In the genomic region with DNA sequence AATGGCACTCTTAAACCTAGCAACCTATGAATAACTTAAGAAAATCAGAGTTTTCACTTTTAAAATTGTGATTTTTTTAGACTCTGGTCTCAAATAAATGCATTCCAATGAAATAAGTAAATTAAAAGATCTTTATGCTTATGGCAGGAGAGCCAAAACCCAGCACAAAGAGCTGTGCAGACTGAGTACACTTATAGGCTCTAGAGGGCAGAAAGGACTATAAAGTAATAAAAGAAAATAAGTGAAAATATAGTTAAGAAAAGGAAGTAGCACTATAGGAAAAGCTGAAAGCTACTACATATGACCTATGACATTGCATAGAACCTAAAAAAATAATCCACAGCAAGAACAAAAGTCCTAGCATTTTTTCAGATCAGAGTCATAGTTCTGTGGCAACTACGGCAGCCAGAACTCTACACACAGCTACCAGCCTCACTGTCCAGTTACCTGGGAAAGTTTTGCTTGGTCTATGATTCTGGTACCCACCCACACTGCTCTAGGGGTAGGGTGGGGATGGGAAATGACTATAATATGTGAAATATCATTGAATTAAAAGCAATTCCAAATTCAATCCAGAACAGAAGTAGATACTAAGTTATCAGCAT, we compare ENCODE assay signal across 20 cellular contexts. TPM values are rescaled to one million over a fixed set of nuclear protein-coding genes. Genes with fewer than 3 reads are reported as not detected.
A peak's percentile ranks its signal among the peaks of the same experiment; 100 is the strongest.
DNase-seq lines count a peak whose midpoint lies in the region; ATAC-seq and TF ChIP-seq lines count a peak whose summit lies in the region.
"Had no signal": no experiment of that assay in that cellular context is flagged by ENCODE, and none has a peak within 500 bp of the region (broad histone marks: within the 10 kb centered on the region; RNA-seq: fewer than 3 reads in every experiment).

No MANE protein-coding gene starts in this region.

- no peaks in the 10 kb centered on the region for H3K36me3 ChIP-seq in CD8-positive, alpha-beta T cell (ENCODE audit: insufficient read depth, low read length)
- H3K36me3 ChIP-seq: BE2C had no signal

- H3K4me1 Mint-ChIP-seq in CD8-positive, alpha-beta T cell (ENCODE audit: low read depth), result no peaks in the 10 kb centered on the region

- no peaks in the 10 kb centered on the region for H3K27me3 Mint-ChIP-seq in CD8-positive, alpha-beta T cell (ENCODE audit: low read depth)
- H3K27me3 Mint-ChIP-seq: activated naive CD8-positive, alpha-beta T cell treated with anti-CD3 and anti-CD28 coated beads, Interleukin-2, amount 10 ng/mL, durations not matched to agents 7 days and 5 days had no signal

- no peak overlapping the region for H3K27ac ChIP-seq in RWPE1
- no peak overlapping the region for H3K27ac ChIP-seq in CD8-positive, alpha-beta T cell (ENCODE audit: low read depth, low read length)
- H3K27ac ChIP-seq: epithelial cell of prostate, left ventricle myocardium inferior, psoas muscle had no signal

- no peak overlapping the region for H3K4me3 ChIP-seq in CD8-positive, alpha-beta T cell (ENCODE audit: low read depth, low read length)
- H3K4me3 ChIP-seq: left ventricle myocardium inferior, psoas muscle had no signal

- H3K36me3 Mint-ChIP-seq in CD8-positive, alpha-beta T cell, result peaks cover 57% of the 10 kb centered on the region

- DNase-seq in ELR (ENCODE audit: low read depth) (peak; percentile 63), RWPE1 (ENCODE audit: low spot score) (peak; percentile 18), dermis blood vessel endothelial cell (peak; percentile 7), non-pigmented ciliary epithelial cell (ENCODE audit: low read depth) (peak; percentile 26), Right ventricle myocardium inferior (ENCODE audit: missing footprints) (no peak), C1 segment of cervical spinal cord (lab: John Stamatoyannopoulos, UW) (no peak), MV-4-11 (lab: John Stamatoyannopoulos, UW) (no peak)
- DNase-seq in CD8-positive, alpha-beta T cell, result no peak
- DNase-seq: activated CD4-positive, alpha-beta T cell treated with anti-CD3 and anti-CD28 coated beads, Interleukin-2, amount 50 U/mL, for 4 hours; activated naive CD8-positive, alpha-beta T cell treated with anti-CD3 and anti-CD28 coated beads, Interleukin-2, amount 10 ng/mL, durations not matched to agents 7 days and 5 days; activated T-cell treated with anti-CD3 and anti-CD28 coated beads, Interleukin-2, amount 50 U/mL, for 1 hour; BE2C; DMS 273 treated with DMSO at 0.1 percent for 48 hours; left ventricle myocardium inferior; NCI-H2081; NCI-H524; PC-3; psoas muscle; substantia nigra had no signal

- H3K4me1 ChIP-seq in CD8-positive, alpha-beta T cell (ENCODE audit: insufficient read depth, low read length), result no peaks in the 10 kb centered on the region
- H3K4me1 ChIP-seq: BE2C, left ventricle myocardium inferior, psoas muscle had no signal

- H3K9me3 ChIP-seq in CD8-positive, alpha-beta T cell (ENCODE audit: low read length), result no peaks in the 10 kb centered on the region
- H3K9me3 ChIP-seq: BE2C, left ventricle myocardium inferior, psoas muscle had no signal

- intact Hi-C loops in CD8-positive, alpha-beta T cell (cut with DNase I, micrococcal nuclease), result no loop called here
- intact Hi-C loops in Right ventricle myocardium inferior (cut with DNase I), result no loop called here

- POLR2A ChIA-PET in RWPE1 (lab: Yijun Ruan, JAX; ENCODE audit: low non-redundant PET), result no interaction called here
- POLR2A ChIA-PET in CD8-positive, alpha-beta T cell (lab: Charles Lee), result no interaction called here

- no peak overlapping the region for H3K27ac Mint-ChIP-seq in CD8-positive, alpha-beta T cell
- H3K27ac Mint-ChIP-seq: activated naive CD8-positive, alpha-beta T cell treated with anti-CD3 and anti-CD28 coated beads, Interleukin-2, amount 10 ng/mL, durations not matched to agents 7 days and 5 days had no signal

- no peak overlapping the region for H3K4me3 Mint-ChIP-seq in CD8-positive, alpha-beta T cell
- H3K4me3 Mint-ChIP-seq: activated naive CD8-positive, alpha-beta T cell treated with anti-CD3 and anti-CD28 coated beads, Interleukin-2, amount 10 ng/mL, durations not matched to agents 7 days and 5 days had no signal

- TF ChIP-seq CTCF in RWPE1 (conservative IDR thresholded peaks at IDR 0.05; ENCODE audit: low read depth), result no peak
- no peak for TF ChIP-seq CTCF in CD8-positive, alpha-beta T cell (IDR thresholded peaks at IDR 0.05)

- no peak for ATAC-seq in CD8-positive, alpha-beta T cell
- no peak for ATAC-seq in Right ventricle myocardium inferior
- ATAC-seq: PC-3, psoas muscle had no signal

- H3K9me3 Mint-ChIP-seq in CD8-positive, alpha-beta T cell, result no peaks in the 10 kb centered on the region
- H3K9me3 Mint-ChIP-seq: activated naive CD8-positive, alpha-beta T cell treated with anti-CD3 and anti-CD28 coated beads, Interleukin-2, amount 10 ng/mL, durations not matched to agents 7 days and 5 days had no signal

- no peaks in the 10 kb centered on the region for H3K27me3 ChIP-seq in CD8-positive, alpha-beta T cell (ENCODE audit: insufficient read depth, low read length)
- H3K27me3 ChIP-seq: BE2C had no signal

- CTCF ChIA-PET in RWPE1 (lab: Yijun Ruan, JAX), result no interaction called here
- CTCF ChIA-PET in CD8-positive, alpha-beta T cell (lab: Charles Lee), result no interaction called here

RNA-seq across cellular contexts. Expression of a gene that starts 30.5 kb away (rescaled TPM):
- total RNA-seq in dermis blood vessel endothelial cell (63.1 and 93.1 TPM in 2 replicates), Right ventricle myocardium inferior (69.4 TPM)
- total RNA-seq in CD8-positive, alpha-beta T cell, result 10 to 100 TPM; 62.6 to 63.2 TPM

Comparison
In these comparisons a context has a peak if more than half of its experiments do, and no peak if none do; other contexts are left out.
1. DNase-seq: peak in ELR (single experiment), RWPE1 (single experiment), dermis blood vessel endothelial cell (single experiment) and non-pigmented ciliary epithelial cell (single experiment); none in CD8-positive, alpha-beta T cell (0 of 7), Right ventricle myocardium inferior (single experiment), C1 segment of cervical spinal cord (0 of 14) and MV-4-11 (single experiment).